ENCODE assay signal across 8 cellular contexts in the genomic region with DNA sequence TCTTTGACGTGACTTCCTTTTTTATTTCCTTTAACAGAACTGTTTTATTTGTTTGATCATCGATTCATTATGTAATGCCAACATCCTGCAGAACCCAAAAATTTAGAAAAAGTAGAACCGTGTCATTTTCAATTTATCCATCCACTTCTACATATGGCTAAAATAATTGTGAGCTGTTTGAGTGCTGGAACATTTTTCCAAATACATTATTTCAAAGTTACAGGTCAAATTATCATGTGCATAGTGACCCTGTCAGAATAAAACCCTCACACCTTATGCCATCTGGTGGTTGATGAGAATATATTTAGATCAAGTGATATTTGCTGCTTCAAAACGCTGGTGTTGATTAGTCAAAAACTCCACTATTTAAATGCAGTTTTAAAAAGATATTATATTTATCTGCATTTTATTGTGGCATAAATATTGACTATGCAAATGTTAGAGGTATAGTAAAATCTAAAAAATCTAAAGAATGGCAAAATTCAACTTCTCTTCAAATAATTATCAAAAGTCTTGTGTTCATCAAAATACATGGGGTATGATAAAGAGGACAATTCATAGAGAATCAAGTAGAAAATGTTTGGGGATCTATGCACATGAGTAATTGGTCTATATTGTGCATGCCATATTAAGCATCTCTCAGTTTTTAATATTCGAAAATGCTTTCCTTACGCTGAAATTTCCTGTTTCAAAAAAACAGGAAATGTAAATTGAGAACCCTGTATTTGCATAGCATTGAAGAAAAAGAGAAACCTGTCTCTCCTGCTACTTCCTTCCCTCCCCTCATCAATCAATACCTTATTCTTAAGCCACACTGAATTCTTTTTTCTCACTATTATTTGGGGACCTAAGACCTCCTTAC. TPM values are rescaled to one million over a fixed set of nuclear protein-coding genes. Genes with fewer than 3 reads are reported as not detected.
A peak's percentile ranks its signal among the peaks of the same experiment; 100 is the strongest.
DNase-seq lines count a peak whose midpoint lies in the region; ATAC-seq and TF ChIP-seq lines count a peak whose summit lies in the region.

No MANE protein-coding gene starts in this region.

- no peaks in the 10 kb centered on the region for H3K36me3 Mint-ChIP-seq in brain

- DNase-seq in BE2C (no peak), NCI-H460 (ENCODE audit: extremely low read depth, low read depth) (peak; percentile 53), left lobe of liver (ENCODE audit: low spot score) (no peak), nucleus accumbens (lab: John Stamatoyannopoulos, UW) (no peak), amniotic stem cell (lab: John Stamatoyannopoulos, UW) (no peak)

- no peak overlapping the region for H3K4me3 ChIP-seq in BE2C (ENCODE audit: low read depth, low read length)

- peaks cover 0 to 2% (median 0%) of the 10 kb centered on the region in 5 experiments for H3K9me3 Mint-ChIP-seq in brain

- no peaks in the 10 kb centered on the region for H3K36me3 ChIP-seq in BE2C

- peak overlapping the region in 3 of 5 experiments; percentile 2 to 68 (median 26) for H3K27ac Mint-ChIP-seq in brain

- peak; percentile 40 for TF ChIP-seq CTCF in BE2C (IDR thresholded peaks at IDR 0.05; ENCODE audit: low read depth, low read length)
- peak; percentile 89 to 90 for TF ChIP-seq CTCF in brain (conservative IDR thresholded peaks at IDR 0.05)

- H3K27me3 Mint-ChIP-seq in brain: peaks cover 5% of the 10 kb centered on the region

- H3K4me3 Mint-ChIP-seq in brain: peak overlapping the region in 2 of 5 experiments; percentile 35 to 71

- H3K27me3 ChIP-seq in BE2C: no peaks in the 10 kb centered on the region

- peaks cover 50% of the 10 kb centered on the region for H3K4me1 Mint-ChIP-seq in brain

- ATAC-seq in GM18867 (IDR thresholded peaks at IDR 0.05; ENCODE audit: unreplicated experiment): peak; percentile 65
- peak; percentile 70 for ATAC-seq in left lobe of liver
- no peak for ATAC-seq in HG02852 (IDR thresholded peaks at IDR 0.05; ENCODE audit: unreplicated experiment)

- H3K4me1 ChIP-seq in BE2C: peaks cover 8% of the 10 kb centered on the region; the same call in 1 of the 2 replicates

- H3K9me3 ChIP-seq in BE2C: no peaks in the 10 kb centered on the region

RNA-seq across cellular contexts. Expression of gene UBE2U, which starts 39.7 kb away (rescaled TPM):
- polyA plus RNA-seq in BE2C (2012; ENCODE audit: insufficient read depth, insufficient read length, low read depth): not detected
- not detected in 2 replicates for total RNA-seq in NCI-H460 (2014; rRNA removed; shearing (Covaris generic))
- polyA plus RNA-seq in NCI-H460 (2014; cell fraction: nucleus; rRNA removed): not detected in 2 replicates
- polyA plus RNA-seq in brain (ENCODE audit: insufficient read depth, low read depth, low replicate concordance): not detected
- not detected for total RNA-seq in left lobe of liver
